In the genomic region with DNA sequence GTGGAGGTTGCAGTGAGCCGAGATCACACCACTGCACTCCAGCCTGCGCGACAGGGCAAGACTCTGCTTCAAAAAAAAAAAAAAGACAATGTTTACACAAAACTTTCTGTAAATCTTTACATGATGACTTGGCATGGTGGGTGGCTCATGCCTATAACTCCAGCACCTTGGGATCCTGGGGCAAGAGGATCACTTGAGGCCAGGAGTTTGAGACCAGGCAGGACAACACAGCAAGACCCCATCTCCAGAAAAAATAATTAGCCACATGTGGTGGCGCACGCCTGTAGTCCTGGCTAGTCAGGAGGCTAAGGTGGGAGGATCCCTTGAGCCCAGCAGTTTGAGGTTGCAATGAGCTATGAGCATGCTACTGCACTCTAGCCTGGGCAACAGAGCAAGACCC, we compare ENCODE assay signal across 6 cellular contexts. TPM values are rescaled to one million over a fixed set of nuclear protein-coding genes. Genes with fewer than 3 reads are reported as not detected.
DNase-seq lines count a peak whose midpoint lies in the region; ATAC-seq, FAIRE-seq and TF ChIP-seq lines count a peak whose summit lies in the region.
"Not testable (repeated sequence)": the region's sequence is repeated elsewhere in the genome, so short reads cannot be mapped to it uniquely, and the experiment has no call there.

No MANE protein-coding gene starts in this region.

- TSS peak; percentile 45 for BruUV-seq in GM12878 (replicated peaks; lab: Mats Ljungman, UMichigan)

- SMC1A ChIA-PET in GM12878 (lab: Charles Lee; ENCODE audit: uncharacterized antibody, unreplicated experiment) = not testable (repeated sequence)

- H3K27me3 ChIP-seq in Karpas-422 (ENCODE audit: low read length); GM12878 (replicated peaks in 1 of 2; ENCODE audit: control insufficient read depth in 2 of 2, insufficient read depth in 2 of 2, low read length in 1 of 2); left lung: not testable (repeated sequence)

- H2AFZ ChIP-seq in Karpas-422 (ENCODE audit: low read length); GM12878 (ENCODE audit: control insufficient read depth, low read depth, low read length): not testable (repeated sequence)

- in situ Hi-C loops in GM12878 (cut with MboI) = not testable (repeated sequence)

- RAD21 ChIA-PET in GM12878 (lab: Charles Lee; ENCODE audit: unreplicated experiment) = not testable (repeated sequence)

- not testable (repeated sequence) for TF ChIP-seq RAD21 in GM12878 (IDR thresholded peaks at IDR 0.05; ENCODE audit: insufficient read depth, low read depth, low read length)

- CTCF ChIA-PET in GM12878 (lab: Yijun Ruan, JAX) = not testable (repeated sequence)

- not testable (repeated sequence) for H3K36me3 ChIP-seq in Karpas-422 (ENCODE audit: insufficient read depth, low read length); GM12878 (ENCODE audit: control insufficient read depth in 2 of 2, insufficient read depth in 2 of 2, low read length in 1 of 2); left lung

- not testable (repeated sequence) for H3K4me3 ChIP-seq in Karpas-422 (ENCODE audit: low read length); GM12878; left lung

- not testable (repeated sequence) for H3K79me2 ChIP-seq in Karpas-422 (ENCODE audit: low read length); GM12878 (ENCODE audit: control insufficient read depth, insufficient read depth, low read length)

- H3K9me2 ChIP-seq in Karpas-422 (replicated peaks; ENCODE audit: insufficient read depth, low read length) = not testable (repeated sequence)

- intact Hi-C loops in GM12878 (cut with micrococcal nuclease; ENCODE audit: unreplicated experiment); left lung (cut with DNase I): not testable (repeated sequence)

- TF ChIP-seq POLR2A in GM12878 (IDR thresholded peaks at IDR 0.05; ENCODE audit: low read depth, low read length) = not testable (repeated sequence)

- H3K4me2 ChIP-seq in Karpas-422 (ENCODE audit: low read depth, low read length, poor library complexity, severe bottlenecking); GM12878 (ENCODE audit: control insufficient read depth, insufficient read depth): not testable (repeated sequence)

- not testable (repeated sequence) for TF ChIP-seq EP300 in GM12878 (IDR thresholded peaks at IDR 0.05; ENCODE audit: borderline replicate concordance in 1 of 2, control insufficient read depth in 1 of 2, low read depth in 2 of 2, low read length in 2 of 2)

- WGBS in GM12878 (ENCODE audit: insufficient coverage, insufficient replicate concordance, low lambda C conversion rate, missing lambda C conversion rate) = 98% methylated on average over 2 of the region's 5 CpGs

- DNase-seq in EH (ENCODE audit: low read depth) (peak; percentile 3), Karpas-422 (peak; percentile 6), ecto neural progenitor cell (ENCODE audit: low spot score) (peak; percentile 37), islet precursor cell (peak; percentile 50)
- not testable (repeated sequence) for DNase-seq in GM12878 (ENCODE audit: low read depth, low spot score); left lung

- FAIRE-seq in GM12878 (lab: Jason Lieb, UNC) = not testable (repeated sequence)

- H3K9me3 ChIP-seq in Karpas-422 (ENCODE audit: low read length); GM12878 (replicated peaks; ENCODE audit: control insufficient read depth, insufficient read depth, low read length); left lung: not testable (repeated sequence)

- not testable (repeated sequence) for H3K27ac ChIP-seq in Karpas-422 (ENCODE audit: low read length); GM12878 (ENCODE audit: control insufficient read depth, insufficient read depth); left lung

- not testable (repeated sequence) for ATAC-seq in GM12878
- peak; percentile 31 for ATAC-seq in left lung

- H4K20me1 ChIP-seq in Karpas-422 (ENCODE audit: insufficient read depth, low read depth, low read length); GM12878 (ENCODE audit: control insufficient read depth, insufficient read depth): not testable (repeated sequence)

- POLR2A ChIA-PET in GM12878 (lab: Charles Lee) = not testable (repeated sequence)

- TF ChIP-seq CTCF in GM12878 (IDR thresholded peaks at IDR 0.05 in 2 of 3, conservative IDR thresholded peaks at IDR 0.05 in 1 of 3; ENCODE audit: control insufficient read depth in 2 of 3, extremely low read depth in 1 of 3, insufficient read depth in 1 of 3, low read depth in 3 of 3, low read length in 3 of 3); left lung (IDR thresholded peaks at IDR 0.05): not testable (repeated sequence)

- H3K4me1 ChIP-seq in Karpas-422 (ENCODE audit: low read length); GM12878 (ENCODE audit: control insufficient read depth, insufficient read depth, low read length); left lung: not testable (repeated sequence)

- not testable (repeated sequence) for H3K9ac ChIP-seq in Karpas-422 (ENCODE audit: low read length); GM12878 (ENCODE audit: control insufficient read depth, insufficient read depth, low read length)

RNA-seq across cellular contexts. Expression of a gene that starts 15.2 kb away (rescaled TPM):
- 7.0 and 10.1 TPM in 2 replicates for total RNA-seq in Karpas-422 (2014; rRNA removed; shearing (Covaris generic); ENCODE audit: low replicate concordance)
- 74.7 and 84.4 TPM in 2 replicates for total RNA-seq in GM12878 (2013; cell fraction: nucleolus; rRNA removed)
- total RNA-seq in GM12878 (2014; rRNA removed) = 3.2 and 4.2 TPM in 2 replicates
- 8.7 and 9.8 TPM in 2 replicates for total RNA-seq in GM12878 (2014; rRNA removed; fragmentation: Illumina TruSeq; extraction: Trizol)
- total RNA-seq in GM12878 (2021) = 7.9 and 10.0 TPM in 2 replicates
- 3.3 TPM for polyA plus RNA-seq in GM12878 (2011; ENCODE audit: low read depth)
- 4.3 and 7.9 TPM in 2 replicates for polyA plus RNA-seq in GM12878 (2011; rRNA removed)
- polyA plus RNA-seq in GM12878 (2011; cell fraction: cytosol; rRNA removed) = 2.9 and 4.1 TPM in 2 replicates
- polyA plus RNA-seq in GM12878 (2011; cell fraction: nucleus; rRNA removed) = 8.1 and 8.6 TPM in 2 replicates
- polyA plus RNA-seq in GM12878 (2012) = 2.7 and 3.5 TPM in 2 replicates
- polyA plus RNA-seq in GM12878 (2014; fragmentation: Illumina TruSeq; extraction: Trizol) = 1.9 and 2.5 TPM in 2 replicates
- polyA plus RNA-seq in GM12878 (2014; fragmentation: Nextera tagmentation; extraction: Ambion mirVana) = under 1 TPM; 0.18 to 0.35 TPM
- polyA plus RNA-seq in GM12878 (2014; rRNA removed) = 1.5 and 4.8 TPM in 2 replicates
- 1 to 10 TPM; 2.2 to 2.9 TPM for polyA plus RNA-seq in GM12878 (2016; fragmentation: Nextera tagmentation; extraction: Ambion mirVana)
- 17.4 and 21.2 TPM in 2 replicates for polyA minus RNA-seq in GM12878 (2011; rRNA and poly(A)+ RNA removed)
- 2.1 and 5.5 TPM in 2 replicates for polyA minus RNA-seq in GM12878 (2011; cell fraction: cytosol; rRNA and poly(A)+ RNA removed)
- 22.5 and 33.1 TPM in 2 replicates for polyA minus RNA-seq in GM12878 (2011; cell fraction: nucleus; rRNA and poly(A)+ RNA removed)
- 10 to 100 TPM in 1 of 2 donors, 1 to 10 TPM in 1; 9.8 to 14.1 TPM for total RNA-seq in left lung
